ENCODE assay signal across 8 cellular contexts in genomic region chr3:129123314-129124060, GRCh38. TPM values are rescaled to one million over a fixed set of nuclear protein-coding genes. Genes with fewer than 3 reads are reported as not detected.
DNase-seq lines count a peak whose midpoint lies in the region; ATAC-seq and TF ChIP-seq lines count a peak whose summit lies in the region.

No MANE protein-coding gene starts in this region.

- H3K36me3 Mint-ChIP-seq in T-helper 2 cell treated with Interferon-gamma antibody and Interleukin-4, amounts not matched to agents 5 μg/mL and 100 μg/mL, for 36 hours (ENCODE audit: low read depth), result peaks cover 32% of the 10 kb centered on the region

- H3K27me3 ChIP-seq in A673 (replicated peaks; ENCODE audit: insufficient read depth, low read depth, low read length, poor library complexity) (no peaks in the 10 kb centered on the region), foreskin keratinocyte (no peaks in the 10 kb centered on the region)

- POLR2A ChIA-PET in A673 (lab: Charles Lee; ENCODE audit: low non-redundant PET), result no interaction called here

- no peaks in the 10 kb centered on the region for H3K36me3 ChIP-seq in A673 (ENCODE audit: insufficient read depth, low read length, poor library complexity, severe bottlenecking)

- ATAC-seq in foreskin keratinocyte, result no peak
- no peak for ATAC-seq in HG02852 (IDR thresholded peaks at IDR 0.05; ENCODE audit: unreplicated experiment)
- ATAC-seq in HG03097 (IDR thresholded peaks at IDR 0.05; ENCODE audit: low FRiP score, unreplicated experiment), result no peak

- peak overlapping the region; percentile 60 for H3K27ac Mint-ChIP-seq in T-helper 2 cell treated with Interferon-gamma antibody and Interleukin-4, amounts not matched to agents 5 μg/mL and 100 μg/mL, for 36 hours

- H3K27ac ChIP-seq in A673 (ENCODE audit: low read depth, low read length, poor library complexity, severe bottlenecking) (no peak overlapping the region), foreskin keratinocyte (no peak overlapping the region)

- peaks cover 30% of the 10 kb centered on the region for H3K4me1 Mint-ChIP-seq in T-helper 2 cell treated with Interferon-gamma antibody and Interleukin-4, amounts not matched to agents 5 μg/mL and 100 μg/mL, for 36 hours (ENCODE audit: low read depth)

- H3K4me3 ChIP-seq in A673 (ENCODE audit: low read depth, low read length, poor library complexity, severe bottlenecking), result no peak overlapping the region

- H3K4me1 ChIP-seq in A673 (ENCODE audit: insufficient read depth, low read length, poor library complexity, severe bottlenecking) (peaks cover 4% of the 10 kb centered on the region), foreskin keratinocyte (no peaks in the 10 kb centered on the region)

- TF ChIP-seq CTCF in A673 (conservative IDR thresholded peaks at IDR 0.05; ENCODE audit: low read depth, low read length), result no peak
- TF ChIP-seq CTCF in GM20000 (IDR thresholded peaks at IDR 0.05; ENCODE audit: extremely low read depth, missing control alignments), result no peak
- no peak for TF ChIP-seq CTCF in foreskin keratinocyte (conservative IDR thresholded peaks at IDR 0.05)

- no peaks in the 10 kb centered on the region for H3K9me3 ChIP-seq in A673 (ENCODE audit: low read depth, low read length, poor library complexity, severe bottlenecking)

- intact Hi-C loops in A673 (cut with micrococcal nuclease; ENCODE audit: unreplicated experiment), result no loop called here

- H3K4me3 Mint-ChIP-seq in T-helper 2 cell treated with Interferon-gamma antibody and Interleukin-4, amounts not matched to agents 5 μg/mL and 100 μg/mL, for 36 hours, result peak overlapping the region; percentile 18

- no peaks in the 10 kb centered on the region for H3K27me3 Mint-ChIP-seq in T-helper 2 cell treated with Interferon-gamma antibody and Interleukin-4, amounts not matched to agents 5 μg/mL and 100 μg/mL, for 36 hours (ENCODE audit: low read depth)

- no peaks in the 10 kb centered on the region for H3K9me3 Mint-ChIP-seq in T-helper 2 cell treated with Interferon-gamma antibody and Interleukin-4, amounts not matched to agents 5 μg/mL and 100 μg/mL, for 36 hours

- peak; percentile 12 for DNase-seq in A673 (ENCODE audit: low spot score)
- peak; percentile 37 for DNase-seq in GM20000 (ENCODE audit: low spot score)
- no peak for DNase-seq in T-helper 2 cell treated with Interferon-gamma antibody and Interleukin-4, amounts not matched to agents 5 μg/mL and 100 μg/mL, for 36 hours (ENCODE audit: low spot score)
- DNase-seq in foreskin keratinocyte, result peak; percentile 18 to 28
- DNase-seq in NCI-H1694 (lab: John Stamatoyannopoulos, UW), result no peak
- DNase-seq in OCI-M2 (lab: John Stamatoyannopoulos, UW; ENCODE audit: unreplicated experiment), result no peak

- BruUV-seq in A673 (replicated peaks; lab: Mats Ljungman, UMichigan), result no TSS peak

- CTCF ChIA-PET in A673 (lab: Charles Lee), result no interaction called here

RNA-seq across cellular contexts. Expression of gene RAB43, which starts 1.9 kb away (rescaled TPM):
- total RNA-seq in A673 (2021) (2.9 and 7.3 TPM in 2 replicates), foreskin keratinocyte (13.5 and 19.3 TPM in 2 replicates)
- polyA plus RNA-seq in foreskin keratinocyte, result 5.9 and 7.8 TPM in 2 replicates

RNA-seq across cellular contexts. Expression of gene ISY1, which starts 37.4 kb away (rescaled TPM):
- 46.2 and 49.8 TPM in 2 replicates for total RNA-seq in A673 (2021)
- total RNA-seq in foreskin keratinocyte, result 28.3 and 31.4 TPM in 2 replicates
- polyA plus RNA-seq in foreskin keratinocyte, result 29.6 and 34.7 TPM in 2 replicates

Comparison
In these comparisons a context has a peak if more than half of its experiments do, and no peak if none do; other contexts are left out.
1. DNase-seq: peak in A673 (single experiment), GM20000 (single experiment) and foreskin keratinocyte (2 of 2); none in T-helper 2 cell treated with Interferon-gamma antibody and Interleukin-4, amounts not matched to agents 5 μg/mL and 100 μg/mL, for 36 hours (single experiment), NCI-H1694 (single experiment) and OCI-M2 (single experiment).